In the genomic region with DNA sequence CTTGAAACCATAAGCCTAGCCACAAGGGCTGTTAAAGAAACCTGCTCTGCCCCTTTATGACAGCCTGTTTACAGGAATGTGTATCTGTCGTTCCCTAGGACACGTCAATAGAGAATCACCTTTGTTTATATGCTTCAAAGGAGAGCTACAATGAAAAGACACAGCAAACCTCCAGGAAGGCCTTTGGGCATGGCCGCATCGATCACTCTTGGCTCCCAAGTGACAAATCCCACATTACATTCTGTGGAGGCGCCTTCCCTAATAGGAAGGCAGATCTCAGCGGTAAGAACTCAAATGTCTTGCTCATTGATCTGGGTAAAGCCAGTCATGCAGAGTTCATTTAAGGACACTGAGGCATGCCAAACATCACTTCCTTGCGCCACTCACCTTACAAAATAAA, we compare ENCODE assay signal across 13 cellular contexts. TPM values are rescaled to one million over a fixed set of nuclear protein-coding genes. Genes with fewer than 3 reads are reported as not detected.
"Had no signal": no experiment of that assay in that cellular context is flagged by ENCODE, and none has a peak within 500 bp of the region (broad histone marks: within the 10 kb centered on the region; RNA-seq: fewer than 3 reads in every experiment).

No MANE protein-coding gene starts in this region.

- H3K36me3 Mint-ChIP-seq: stimulated activated effector memory CD8-positive, alpha-beta T cell treated with anti-CD3 and anti-CD28 coated beads, Interleukin-12 subunit alpha, Interleukin-12 subunit beta, amount 100 ng/mL, for 72 hours had no signal

- H3K27me3 ChIP-seq: hepatocyte, right atrium auricular region, thyroid gland had no signal

- H3K9me3 ChIP-seq: right atrium auricular region, thyroid gland had no signal

- H3K79me2 ChIP-seq: hepatocyte had no signal

- DNase-seq: activated CD4-positive, alpha-beta T cell treated with anti-CD3 and anti-CD28 coated beads for 36 hours; activated CD8-positive, alpha-beta T cell treated with anti-CD3 and anti-CD28 coated beads, Interleukin-2, amount 10 ng/mL, durations not matched to agents 7 days and 5 days; activated naive CD4-positive, alpha-beta T cell treated with Interleukin-2 at 50 U/mL for 16 hours; kidney; posterior cingulate gyrus; small intestine; T1000; thyroid gland had no signal

- H3K27ac Mint-ChIP-seq: activated CD4-positive, alpha-beta T cell treated with anti-CD3 and anti-CD28 coated beads for 36 hours; activated CD8-positive, alpha-beta T cell treated with anti-CD3 and anti-CD28 coated beads, Interleukin-2, amount 10 ng/mL, durations not matched to agents 7 days and 5 days; stimulated activated effector memory CD8-positive, alpha-beta T cell treated with anti-CD3 and anti-CD28 coated beads, Interleukin-12 subunit alpha, Interleukin-12 subunit beta, amount 100 ng/mL, for 72 hours had no signal

- H3K4me2 ChIP-seq: hepatocyte had no signal

- ATAC-seq: activated CD4-positive, alpha-beta T cell treated with anti-CD3 and anti-CD28 coated beads for 36 hours; activated CD8-positive, alpha-beta T cell treated with anti-CD3 and anti-CD28 coated beads, Interleukin-2, amount 10 ng/mL, durations not matched to agents 7 days and 5 days; stimulated activated effector memory CD8-positive, alpha-beta T cell treated with anti-CD3 and anti-CD28 coated beads, Interleukin-12 subunit alpha, Interleukin-12 subunit beta, amount 100 ng/mL, for 72 hours had no signal

- H3K4me1 ChIP-seq: right atrium auricular region, thyroid gland had no signal

- H3K4me3 Mint-ChIP-seq: activated CD4-positive, alpha-beta T cell treated with anti-CD3 and anti-CD28 coated beads for 36 hours; activated CD8-positive, alpha-beta T cell treated with anti-CD3 and anti-CD28 coated beads, Interleukin-2, amount 10 ng/mL, durations not matched to agents 7 days and 5 days; stimulated activated effector memory CD8-positive, alpha-beta T cell treated with anti-CD3 and anti-CD28 coated beads, Interleukin-12 subunit alpha, Interleukin-12 subunit beta, amount 100 ng/mL, for 72 hours had no signal

- H3K4me3 ChIP-seq: hepatocyte, right atrium auricular region, thyroid gland had no signal

- H3K27ac ChIP-seq: hepatocyte, right atrium auricular region, thyroid gland had no signal

- H2AFZ ChIP-seq: hepatocyte had no signal

- H3K9me3 Mint-ChIP-seq: stimulated activated effector memory CD8-positive, alpha-beta T cell treated with anti-CD3 and anti-CD28 coated beads, Interleukin-12 subunit alpha, Interleukin-12 subunit beta, amount 100 ng/mL, for 72 hours had no signal

- H3K36me3 ChIP-seq: right atrium auricular region, thyroid gland had no signal

- H3K4me1 Mint-ChIP-seq: activated CD4-positive, alpha-beta T cell treated with anti-CD3 and anti-CD28 coated beads for 36 hours; stimulated activated effector memory CD8-positive, alpha-beta T cell treated with anti-CD3 and anti-CD28 coated beads, Interleukin-12 subunit alpha, Interleukin-12 subunit beta, amount 100 ng/mL, for 72 hours had no signal

RNA-seq across cellular contexts. Expression of gene KIAA2012, which starts 26.5 kb away (rescaled TPM):
- total RNA-seq: activated CD4-positive, alpha-beta T cell treated with anti-CD3 and anti-CD28 coated beads for 36 hours; activated CD8-positive, alpha-beta T cell treated with anti-CD3 and anti-CD28 coated beads, Interleukin-2, amount 10 ng/mL, durations not matched to agents 7 days and 5 days; astrocyte; cardiac septum; kidney; right atrium auricular region; thyroid gland had no signal
